ENCODE assay signal across 9 cellular contexts in genomic region chr19:17841810-17842662, GRCh38. TPM values are rescaled to one million over a fixed set of nuclear protein-coding genes. Genes with fewer than 3 reads are reported as not detected.
A peak's percentile ranks its signal among the peaks of the same experiment; 100 is the strongest.
DNase-seq lines count a peak whose midpoint lies in the region; ATAC-seq and TF ChIP-seq lines count a peak whose summit lies in the region.
"Had no signal": no experiment of that assay in that cellular context is flagged by ENCODE, and none has a peak within 500 bp of the region (broad histone marks: within the 10 kb centered on the region; RNA-seq: fewer than 3 reads in every experiment).

No MANE protein-coding gene starts in this region.

- peaks cover 8% of the 10 kb centered on the region for H3K27me3 Mint-ChIP-seq in chondrocyte (ENCODE audit: low read depth)

- no peaks in the 10 kb centered on the region for H3K36me3 Mint-ChIP-seq in chondrocyte (ENCODE audit: low read depth)

- H3K4me1 Mint-ChIP-seq in chondrocyte (ENCODE audit: low read depth), result peaks cover 14% of the 10 kb centered on the region

- peak overlapping the region; percentile 66 for H3K4me3 Mint-ChIP-seq in chondrocyte (ENCODE audit: unreplicated experiment)

- no peaks in the 10 kb centered on the region for H3K9me3 Mint-ChIP-seq in chondrocyte (ENCODE audit: low read depth)

- no peak for ATAC-seq in GM19455 (IDR thresholded peaks at IDR 0.05; ENCODE audit: unreplicated experiment)
- no peak for ATAC-seq in HG02623 (IDR thresholded peaks at IDR 0.05; ENCODE audit: unreplicated experiment)

- TF ChIP-seq CTCF in VCaP (conservative IDR thresholded peaks at IDR 0.05) (no peak), chondrocyte (IDR thresholded peaks at IDR 0.05) (no peak)

- H3K27ac ChIP-seq in VCaP, result peak overlapping the region; percentile 75

- H3K27ac Mint-ChIP-seq in chondrocyte (ENCODE audit: unreplicated experiment), result peak overlapping the region; percentile 27

- DNase-seq in CD1c-positive myeloid dendritic cell (ENCODE audit: extremely low spot score) (peak; percentile 28), NAMALWA (ENCODE audit: low spot score) (peak; percentile 81), chondrocyte (ENCODE audit: low spot score) (no peak), kidney tubule cell (ENCODE audit: low spot score) (peak; percentile 78)
- DNase-seq in stimulated activated CD4-positive, alpha-beta T cell treated with anti-CD3 and anti-CD28 coated beads, Interleukin-1b, Interleukin-23, amount 100 ng/mL, for 4 hours (ENCODE audit: low read depth in 2 of 2), result peak; percentile 58

RNA-seq across cellular contexts. Expression of gene JAK3, which starts 5.7 kb away (rescaled TPM):
- total RNA-seq in chondrocyte, result 2.3 to 7.7 TPM (median 6.9 TPM) in 3 replicates

RNA-seq across cellular contexts. Expression of gene RPL18A, which starts 17.7 kb away (rescaled TPM):
- 1,165 to 1,501 TPM (median 1,234 TPM) in 3 replicates for total RNA-seq in chondrocyte

RNA-seq across cellular contexts. Expression of gene INSL3, which starts 20.7 kb away (rescaled TPM):
- not detected in 3 replicates for total RNA-seq in chondrocyte
- total RNA-seq: skeletal muscle tissue had no signal

RNA-seq across cellular contexts. Expression of gene SLC5A5, which starts 29.7 kb away (rescaled TPM):
- total RNA-seq in chondrocyte, result not detected in 3 replicates
- total RNA-seq: skeletal muscle tissue had no signal

RNA-seq across cellular contexts. Expression of gene B3GNT3, which starts 47.1 kb away (rescaled TPM):
- not detected in 3 replicates for total RNA-seq in chondrocyte
- total RNA-seq: skeletal muscle tissue had no signal
